2 cellular contexts compared by ENCODE assay signal in genomic region chr1:46342677-46343350, GRCh38.
TF ChIP-seq lines count a peak whose summit lies in the region.

No MANE protein-coding gene starts in this region.

TF ChIP-seq in HEK293, 187 proteins besides CTCF, POLR2A, EP300 and RAD21:
- TF ChIP-seq, protein P1, sequence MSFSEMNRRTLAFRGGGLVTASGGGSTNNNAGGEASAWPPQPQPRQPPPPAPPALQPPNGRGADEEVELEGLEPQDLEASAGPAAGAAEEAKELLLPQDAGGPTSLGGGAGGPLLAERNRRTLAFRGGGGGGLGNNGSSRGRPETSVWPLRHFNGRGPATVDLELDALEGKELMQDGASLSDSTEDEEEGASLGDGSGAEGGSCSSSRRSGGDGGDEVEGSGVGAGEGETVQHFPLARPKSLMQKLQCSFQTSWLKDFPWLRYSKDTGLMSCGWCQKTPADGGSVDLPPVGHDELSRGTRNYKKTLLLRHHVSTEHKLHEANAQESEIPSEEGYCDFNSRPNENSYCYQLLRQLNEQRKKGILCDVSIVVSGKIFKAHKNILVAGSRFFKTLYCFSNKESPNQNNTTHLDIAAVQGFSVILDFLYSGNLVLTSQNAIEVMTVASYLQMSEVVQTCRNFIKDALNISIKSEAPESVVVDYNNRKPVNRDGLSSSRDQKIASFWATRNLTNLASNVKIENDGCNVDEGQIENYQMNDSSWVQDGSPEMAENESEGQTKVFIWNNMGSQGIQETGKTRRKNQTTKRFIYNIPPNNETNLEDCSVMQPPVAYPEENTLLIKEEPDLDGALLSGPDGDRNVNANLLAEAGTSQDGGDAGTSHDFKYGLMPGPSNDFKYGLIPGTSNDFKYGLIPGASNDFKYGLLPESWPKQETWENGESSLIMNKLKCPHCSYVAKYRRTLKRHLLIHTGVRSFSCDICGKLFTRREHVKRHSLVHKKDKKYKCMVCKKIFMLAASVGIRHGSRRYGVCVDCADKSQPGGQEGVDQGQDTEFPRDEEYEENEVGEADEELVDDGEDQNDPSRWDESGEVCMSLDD (tag by site-specific recombination; IDR thresholded peaks at IDR 0.05), result no peak
- TF ChIP-seq, protein P2, sequence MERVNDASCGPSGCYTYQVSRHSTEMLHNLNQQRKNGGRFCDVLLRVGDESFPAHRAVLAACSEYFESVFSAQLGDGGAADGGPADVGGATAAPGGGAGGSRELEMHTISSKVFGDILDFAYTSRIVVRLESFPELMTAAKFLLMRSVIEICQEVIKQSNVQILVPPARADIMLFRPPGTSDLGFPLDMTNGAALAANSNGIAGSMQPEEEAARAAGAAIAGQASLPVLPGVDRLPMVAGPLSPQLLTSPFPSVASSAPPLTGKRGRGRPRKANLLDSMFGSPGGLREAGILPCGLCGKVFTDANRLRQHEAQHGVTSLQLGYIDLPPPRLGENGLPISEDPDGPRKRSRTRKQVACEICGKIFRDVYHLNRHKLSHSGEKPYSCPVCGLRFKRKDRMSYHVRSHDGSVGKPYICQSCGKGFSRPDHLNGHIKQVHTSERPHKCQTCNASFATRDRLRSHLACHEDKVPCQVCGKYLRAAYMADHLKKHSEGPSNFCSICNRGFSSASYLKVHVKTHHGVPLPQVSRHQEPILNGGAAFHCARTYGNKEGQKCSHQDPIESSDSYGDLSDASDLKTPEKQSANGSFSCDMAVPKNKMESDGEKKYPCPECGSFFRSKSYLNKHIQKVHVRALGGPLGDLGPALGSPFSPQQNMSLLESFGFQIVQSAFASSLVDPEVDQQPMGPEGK (tag by site-specific recombination; IDR thresholded peaks at IDR 0.05), result 0 out of 2 replicates have a peak, but pooled peaks have one; percentile 14
- TF ChIP-seq ZBTB8A (tag by site-specific recombination; IDR thresholded peaks at IDR 0.05), result no peak

TF ChIP-seq in GM12878, 131 proteins besides CTCF, POLR2A, EP300 and RAD21:
- TF ChIP-seq PML (IDR thresholded peaks at IDR 0.05; ENCODE audit: low read length) (no peak), STAT1 (conservative IDR thresholded peaks at IDR 0.05) (no peak), TCF12 (IDR thresholded peaks at IDR 0.05; ENCODE audit: low read depth, low read length) (no peak), GATAD2B (conservative IDR thresholded peaks at IDR 0.05; ENCODE audit: low read depth) (0 out of 2 replicates have a peak, but pooled peaks have one; percentile 12), SUZ12 (IDR thresholded peaks at IDR 0.05; ENCODE audit: unreplicated experiment) (no peak), ZNF274 (IDR thresholded peaks at IDR 0.05; ENCODE audit: insufficient read depth, insufficient read length) (no peak)
- TF ChIP-seq, protein P3, sequence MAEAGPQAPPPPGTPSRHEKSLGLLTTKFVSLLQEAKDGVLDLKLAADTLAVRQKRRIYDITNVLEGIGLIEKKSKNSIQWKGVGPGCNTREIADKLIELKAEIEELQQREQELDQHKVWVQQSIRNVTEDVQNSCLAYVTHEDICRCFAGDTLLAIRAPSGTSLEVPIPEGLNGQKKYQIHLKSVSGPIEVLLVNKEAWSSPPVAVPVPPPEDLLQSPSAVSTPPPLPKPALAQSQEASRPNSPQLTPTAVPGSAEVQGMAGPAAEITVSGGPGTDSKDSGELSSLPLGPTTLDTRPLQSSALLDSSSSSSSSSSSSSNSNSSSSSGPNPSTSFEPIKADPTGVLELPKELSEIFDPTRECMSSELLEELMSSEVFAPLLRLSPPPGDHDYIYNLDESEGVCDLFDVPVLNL (IDR thresholded peaks at IDR 0.05; ENCODE audit: low read depth, low read length), result no peak
